22 cellular contexts compared by ENCODE assay signal in the genomic region with DNA sequence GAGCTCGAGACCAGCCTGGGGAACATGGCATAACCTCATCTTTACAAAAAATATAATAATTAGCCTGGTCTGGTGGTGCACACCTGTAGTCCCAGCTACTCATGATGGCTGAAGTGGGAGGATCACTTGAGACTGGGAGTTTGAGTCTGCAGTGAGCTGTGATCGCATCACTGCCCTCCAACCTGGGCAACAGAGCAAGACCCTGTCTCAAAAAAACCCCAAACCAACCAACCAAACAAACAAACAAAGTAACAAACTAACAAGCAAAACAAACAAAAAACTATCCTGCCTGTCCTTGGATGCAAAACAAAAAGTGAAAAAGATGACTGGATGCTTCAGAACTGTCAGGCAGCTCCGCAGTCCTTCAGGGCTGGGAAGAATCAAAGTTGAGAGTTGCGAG. TPM values are rescaled to one million over a fixed set of nuclear protein-coding genes. Genes with fewer than 3 reads are reported as not detected.
A peak's percentile ranks its signal among the peaks of the same experiment; 100 is the strongest.
DNase-seq lines count a peak whose midpoint lies in the region; ATAC-seq, FAIRE-seq and TF ChIP-seq lines count a peak whose summit lies in the region.
"Had no signal": no experiment of that assay in that cellular context is flagged by ENCODE, and none has a peak within 500 bp of the region (broad histone marks: within the 10 kb centered on the region; RNA-seq: fewer than 3 reads in every experiment).

No MANE protein-coding gene starts in this region.

- H3K9me3 Mint-ChIP-seq in WTC11 (no peaks in the 10 kb centered on the region), neural crest cell (no peaks in the 10 kb centered on the region)
- H3K9me3 Mint-ChIP-seq: CD4-positive, alpha-beta T cell; CD8-positive, alpha-beta T cell had no signal

- H3K36me3 Mint-ChIP-seq in WTC11 (no peaks in the 10 kb centered on the region), neural crest cell (ENCODE audit: low read depth) (no peaks in the 10 kb centered on the region)
- H3K36me3 Mint-ChIP-seq: CD8-positive, alpha-beta T cell had no signal

- TF ChIP-seq CTCF in cardiac muscle cell (IDR thresholded peaks at IDR 0.05; ENCODE audit: low read depth, low read length), result no peak
- no peak for TF ChIP-seq CTCF in heart left ventricle (IDR thresholded peaks at IDR 0.05)
- no peak for TF ChIP-seq CTCF in WTC11 (IDR thresholded peaks at IDR 0.05)
- no peak for TF ChIP-seq CTCF in neural crest cell (conservative IDR thresholded peaks at IDR 0.05)

- ATAC-seq in heart left ventricle, result no peak
- no peak for ATAC-seq in WTC11
- ATAC-seq: A549; CD8-positive, alpha-beta T cell had no signal

- POLR2A ChIA-PET in WTC11 (lab: Charles Lee), result no interaction called here

- H3K27me3 Mint-ChIP-seq in WTC11 (ENCODE audit: low read depth) (peaks cover 25% of the 10 kb centered on the region), neural crest cell (ENCODE audit: low read depth) (peaks cover 38% of the 10 kb centered on the region)

- H3K27ac Mint-ChIP-seq in WTC11, result no peak overlapping the region
- no peak overlapping the region for H3K27ac Mint-ChIP-seq in neural crest cell (ENCODE audit: unreplicated experiment)
- H3K27ac Mint-ChIP-seq: B cell; CD4-positive, alpha-beta T cell; CD8-positive, alpha-beta T cell had no signal

- H3K9me3 ChIP-seq in cardiac muscle cell (ENCODE audit: low read depth) (no peaks in the 10 kb centered on the region), heart left ventricle (no peaks in the 10 kb centered on the region)
- H3K9me3 ChIP-seq: A549; BLaER1 treated with 17β-estradiol and CSF1 and Interleukin-3, amounts not matched to agents 10 nM and 100 nM; Caco-2 had no signal

- H3K27me3 ChIP-seq in cardiac muscle cell (peaks cover 2% of the 10 kb centered on the region), heart left ventricle (peaks cover 4 to 52% (median 13%) of the 10 kb centered on the region in 9 donors)

- CTCF ChIA-PET in WTC11 (lab: Charles Lee), result interaction anchor here (1.6 kb wide), 2 partner anchors 8 to 67 kb away, joined by 5 to 6 read pairs; no protein-coding TSS in a partner anchor

- H3K27ac ChIP-seq in cardiac muscle cell (peak overlapping the region; percentile 88), heart left ventricle (no peak overlapping the region)
- H3K27ac ChIP-seq: 22Rv1; A549; BLaER1 treated with 17β-estradiol and CSF1 and Interleukin-3, amounts not matched to agents 10 nM and 100 nM; C4-2B had no signal

- H3K4me1 ChIP-seq in cardiac muscle cell (ENCODE audit: low read depth) (peaks cover 48% of the 10 kb centered on the region), heart left ventricle (peaks cover 0 to 11% (median 0%) of the 10 kb centered on the region in 12 donors)
- H3K4me1 ChIP-seq: A549, Caco-2 had no signal

- no peak overlapping the region for H3K4me3 ChIP-seq in cardiac muscle cell
- H3K4me3 ChIP-seq in heart left ventricle, result no peak overlapping the region
- H3K4me3 ChIP-seq: A549; BLaER1 treated with 17β-estradiol and CSF1 and Interleukin-3, amounts not matched to agents 10 nM and 100 nM had no signal

- WGBS in heart left ventricle, 4 donors, result 92 to 95% (median 94%) methylated on average over 4 of the region's 4 CpGs

- H3K4me1 Mint-ChIP-seq in WTC11 (peaks cover 51% of the 10 kb centered on the region), neural crest cell (peaks cover 73% of the 10 kb centered on the region)

- intact Hi-C loops in heart left ventricle (cut with DNase I), result no loop called here

- H3K4me3 Mint-ChIP-seq in WTC11 (no peak overlapping the region), neural crest cell (peak overlapping the region; percentile 31)
- H3K4me3 Mint-ChIP-seq: B cell; CD4-positive, alpha-beta T cell; CD8-positive, alpha-beta T cell had no signal

- no peak for DNase-seq in cardiac muscle cell (ENCODE audit: low read depth in 1 of 2, low spot score in 1 of 2)
- DNase-seq in heart left ventricle, result no peak
- DNase-seq in WTC11 (ENCODE audit: low spot score), result no peak
- no peak for DNase-seq in neural crest cell (ENCODE audit: low read depth, low spot score)
- no peak for DNase-seq in HTR-8/SVneo (ENCODE audit: insufficient read length, low spot score)
- DNase-seq in inferior parietal cortex (ENCODE audit: extremely low spot score), result no peak
- DNase-seq: AML-193; Caco-2; Calu3; CD4-positive, alpha-beta T cell; CD8-positive, alpha-beta T cell; DMS79 treated with DMSO at 0.1 percent for 48 hours; GF-D8 had no signal

- TF ChIP-seq POLR2A in heart left ventricle (IDR thresholded peaks at IDR 0.05), result no peak

- no peak for FAIRE-seq in HTR-8/SVneo (lab: Jason Lieb, UNC)
- FAIRE-seq: A549, D721Med, G401.6, GM12891, GM19239 had no signal

- H3K36me3 ChIP-seq in cardiac muscle cell, result no peaks in the 10 kb centered on the region
- no peaks in the 10 kb centered on the region for H3K36me3 ChIP-seq in heart left ventricle
- H3K36me3 ChIP-seq: BLaER1 treated with 17β-estradiol and CSF1 and Interleukin-3, amounts not matched to agents 10 nM and 100 nM had no signal

TF ChIP-seq in WTC11, 78 proteins besides CTCF, POLR2A, EP300 and RAD21:
- TF ChIP-seq, protein P1, sequence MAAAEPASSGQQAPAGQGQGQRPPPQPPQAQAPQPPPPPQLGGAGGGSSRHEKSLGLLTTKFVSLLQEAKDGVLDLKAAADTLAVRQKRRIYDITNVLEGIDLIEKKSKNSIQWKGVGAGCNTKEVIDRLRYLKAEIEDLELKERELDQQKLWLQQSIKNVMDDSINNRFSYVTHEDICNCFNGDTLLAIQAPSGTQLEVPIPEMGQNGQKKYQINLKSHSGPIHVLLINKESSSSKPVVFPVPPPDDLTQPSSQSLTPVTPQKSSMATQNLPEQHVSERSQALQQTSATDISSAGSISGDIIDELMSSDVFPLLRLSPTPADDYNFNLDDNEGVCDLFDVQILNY (CRISPR knock-in tag; IDR thresholded peaks at IDR 0.05), result no peak
- TF ChIP-seq IRF2 (CRISPR knock-in tag; IDR thresholded peaks at IDR 0.05; ENCODE audit: borderline replicate concordance, low read depth) (no peak), ZNF121 (CRISPR knock-in tag; IDR thresholded peaks at IDR 0.05) (peak; percentile 52; the same call in 1 of the 2 replicates), PRRX2 (CRISPR knock-in tag; IDR thresholded peaks at IDR 0.05) (no peak), CBFB (CRISPR knock-in tag; IDR thresholded peaks at IDR 0.05; ENCODE audit: low read depth) (no peak)

RNA-seq across cellular contexts. Expression of a gene that starts 5.7 kb away (rescaled TPM):
- total RNA-seq in cardiac muscle cell, result 16.5 and 31.3 TPM in 2 replicates
- polyA plus RNA-seq in cardiac muscle cell, result 12.2 and 27.0 TPM in 2 replicates
- 10 to 100 TPM in 5 of 9 donors, 1 to 10 TPM in 4; 2.3 to 16.8 (median 11.3) TPM for total RNA-seq in heart left ventricle
- polyA plus RNA-seq in heart left ventricle, result 1 to 10 TPM; 4.6 to 5.7 TPM
- 11.3 to 12.4 TPM (median 12.1 TPM) in 3 replicates for total RNA-seq in WTC11 (2021)
- total RNA-seq in neural crest cell, result 322 and 334 TPM in 2 replicates
